Comparison of ENCODE assay signal across 11 cellular contexts in the genomic region with DNA sequence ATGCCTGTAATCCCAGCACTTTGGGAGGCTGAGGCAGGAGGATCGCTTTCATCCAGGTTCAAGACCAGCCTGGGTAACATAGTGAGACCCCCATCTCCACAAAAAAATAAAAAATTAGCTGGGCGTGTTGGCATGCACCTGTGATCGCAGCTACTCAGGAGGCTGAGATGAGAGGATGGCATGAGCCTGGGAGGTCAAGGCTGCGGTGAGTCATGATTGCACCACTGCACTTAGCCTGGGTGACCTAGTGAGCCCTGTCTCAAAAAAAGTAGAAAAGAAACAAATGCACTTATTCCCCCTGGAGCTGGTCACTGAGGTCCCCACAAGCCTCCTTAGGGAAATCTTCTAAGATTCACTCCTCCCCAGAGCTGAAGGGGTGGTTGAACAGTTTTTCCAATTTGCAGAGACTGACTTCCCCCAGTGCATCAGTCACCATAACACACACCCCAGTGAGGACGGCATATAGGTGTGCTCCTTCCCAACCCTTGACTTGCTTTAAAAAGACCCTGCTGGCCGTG. TPM values are rescaled to one million over a fixed set of nuclear protein-coding genes. Genes with fewer than 3 reads are reported as not detected.
DNase-seq lines count a peak whose midpoint lies in the region; ATAC-seq, FAIRE-seq and TF ChIP-seq lines count a peak whose summit lies in the region.
"Had no signal": no experiment of that assay in that cellular context is flagged by ENCODE, and none has a peak within 500 bp of the region (broad histone marks: within the 10 kb centered on the region; RNA-seq: fewer than 3 reads in every experiment).

No MANE protein-coding gene starts in this region.

- no peak overlapping the region for H2BK12ac ChIP-seq in trophoblast cell (ENCODE audit: low read length)

- no peak for DNase-seq in RWPE2 (ENCODE audit: low spot score)
- peak; percentile 47 for DNase-seq in fibroblast of villous mesenchyme (ENCODE audit: low read depth)
- DNase-seq in trophoblast cell: peak in 1 of 2 donors; percentile 54
- no peak for DNase-seq in D721Med (ENCODE audit: insufficient read length, low spot score)
- no peak for DNase-seq in cerebellar nuclear complex (lab: John Stamatoyannopoulos, UW)
- no peak for DNase-seq in OCI-M1 (lab: John Stamatoyannopoulos, UW)
- DNase-seq: amniotic stem cell, COR-L47, NCI-H2107 had no signal

- H3K9me3 ChIP-seq in RWPE2 (ENCODE audit: severe bottlenecking) (no peaks in the 10 kb centered on the region), trophoblast cell (ENCODE audit: insufficient read depth, low read depth, low read length) (peaks cover 2% of the 10 kb centered on the region)

- no peak overlapping the region for H2BK120ac ChIP-seq in trophoblast cell (ENCODE audit: insufficient read depth, low read length, poor library complexity)

- H3K27ac ChIP-seq in C4-2B (peak overlapping the region; percentile 98), RWPE2 (ENCODE audit: poor library complexity, severe bottlenecking) (peak overlapping the region; percentile 76), trophoblast cell (ENCODE audit: low read depth, low read length) (no peak overlapping the region)

- peak overlapping the region; percentile 71 for H3K4me3 ChIP-seq in RWPE2 (ENCODE audit: severe bottlenecking)
- H3K4me3 ChIP-seq in fibroblast of villous mesenchyme (ENCODE audit: low read depth, low read length): peak overlapping the region; percentile 67
- H3K4me3 ChIP-seq in trophoblast cell (ENCODE audit: low read depth, low read length): no peak overlapping the region

- H2AK5ac ChIP-seq in trophoblast cell (ENCODE audit: low read length): no peak overlapping the region

- H3K4me2 ChIP-seq in trophoblast cell (ENCODE audit: low read length): peak overlapping the region; percentile 83

- H2AFZ ChIP-seq in trophoblast cell (ENCODE audit: insufficient read depth, low read length, poor library complexity): no peak overlapping the region

- no peak overlapping the region for H4K8ac ChIP-seq in trophoblast cell (ENCODE audit: low read depth, low read length)

- peaks cover 51% of the 10 kb centered on the region for H3K4me1 ChIP-seq in RWPE2 (ENCODE audit: insufficient read depth, poor library complexity, severe bottlenecking)
- peaks cover 44 to 53% of the 10 kb centered on the region in 2 experiments for H3K4me1 ChIP-seq in trophoblast cell (ENCODE audit: control insufficient read depth in 1 of 2, insufficient read depth in 2 of 2, low read length in 2 of 2)

- H4K12ac ChIP-seq in trophoblast cell (ENCODE audit: low read depth, low read length): no peak overlapping the region

- H3K9ac ChIP-seq in trophoblast cell (ENCODE audit: low read length): no peak overlapping the region

- H3K4ac ChIP-seq in trophoblast cell (ENCODE audit: low read depth, low read length): peak overlapping the region; percentile 92

- H3K27me3 ChIP-seq in RWPE2 (ENCODE audit: insufficient read depth, poor library complexity, severe bottlenecking) (no peaks in the 10 kb centered on the region), trophoblast cell (ENCODE audit: insufficient read depth, low read length) (no peaks in the 10 kb centered on the region)

- no peak overlapping the region for H3K18ac ChIP-seq in trophoblast cell (ENCODE audit: low read length)

- peak; percentile 35; the same call in 2 of the 3 replicates for ATAC-seq in RWPE2 (ENCODE audit: low read depth)
- ATAC-seq in HG02981 (IDR thresholded peaks at IDR 0.05; ENCODE audit: unreplicated experiment): no peak

- H3K36me3 ChIP-seq in RWPE2 (ENCODE audit: low read depth): peaks cover 54% of the 10 kb centered on the region
- peaks cover 11 to 12% of the 10 kb centered on the region in 2 experiments for H3K36me3 ChIP-seq in trophoblast cell (ENCODE audit: control insufficient read depth in 1 of 2, insufficient read depth in 2 of 2, low read length in 2 of 2)

- no peak for FAIRE-seq in D721Med (lab: Jason Lieb, UNC)

- peak overlapping the region; percentile 7 for H3K14ac ChIP-seq in trophoblast cell (ENCODE audit: low read length)

- WGBS in trophoblast cell (ENCODE audit: extremely low coverage, insufficient coverage, insufficient read length): no CpG with 5 or more reads among the region's 6 CpGs

- no peak overlapping the region for H3K23ac ChIP-seq in trophoblast cell (ENCODE audit: low read length)

- H3K79me1 ChIP-seq in trophoblast cell (ENCODE audit: low read length): peaks cover 29% of the 10 kb centered on the region

- H3K79me2 ChIP-seq in trophoblast cell (ENCODE audit: control insufficient read depth, insufficient read depth, low read length, poor library complexity): peaks cover 27% of the 10 kb centered on the region

- H4K91ac ChIP-seq in trophoblast cell (ENCODE audit: low read depth, low read length): no peak overlapping the region

- no peak overlapping the region for H2BK5ac ChIP-seq in trophoblast cell (ENCODE audit: low read depth, low read length, poor library complexity)

- TF ChIP-seq CTCF in C4-2B (conservative IDR thresholded peaks at IDR 0.05) (no peak), RWPE2 (IDR thresholded peaks at IDR 0.05; ENCODE audit: poor library complexity, severe bottlenecking) (no peak), fibroblast of villous mesenchyme (IDR thresholded peaks at IDR 0.05; ENCODE audit: insufficient read depth, low read depth, low read length) (no peak), D721Med (IDR thresholded peaks at IDR 0.05; ENCODE audit: insufficient read depth, missing control alignments) (no peak)

RNA-seq across cellular contexts. Expression of gene CD9, which starts 1.6 kb away (rescaled TPM):
- total RNA-seq in fibroblast of villous mesenchyme: 120 and 209 TPM in 2 replicates
- polyA plus RNA-seq in trophoblast cell (2013): 675 and 739 TPM in 2 replicates
